24 cellular contexts compared by ENCODE assay signal in genomic region chr5:147898875-147899401, GRCh38. TPM values are rescaled to one million over a fixed set of nuclear protein-coding genes. Genes with fewer than 3 reads are reported as not detected.
DNase-seq lines count a peak whose midpoint lies in the region; ATAC-seq and TF ChIP-seq lines count a peak whose summit lies in the region.
"Had no signal": no experiment of that assay in that cellular context is flagged by ENCODE, and none has a peak within 500 bp of the region (broad histone marks: within the 10 kb centered on the region; RNA-seq: fewer than 3 reads in every experiment).

No MANE protein-coding gene starts in this region.

- peak overlapping the region; percentile 8 for H3K27ac Mint-ChIP-seq in MCF 10A (ENCODE audit: low read depth, unreplicated experiment)
- H3K27ac Mint-ChIP-seq in activated CD8-positive, alpha-beta memory T cell treated with anti-CD3 and anti-CD28 coated beads, Interleukin-2, amount 10 ng/mL, durations not matched to agents 7 days and 5 days, result no peak overlapping the region
- H3K27ac Mint-ChIP-seq: activated CD4-positive, alpha-beta memory T cell treated with anti-CD3 and anti-CD28 coated beads for 36 hours; nephron progenitor cell; type B pancreatic cell had no signal

- no peaks in the 10 kb centered on the region for H3K27me3 Mint-ChIP-seq in MCF 10A (ENCODE audit: insufficient read depth, unreplicated experiment)
- H3K27me3 Mint-ChIP-seq in activated CD8-positive, alpha-beta memory T cell treated with anti-CD3 and anti-CD28 coated beads, Interleukin-2, amount 10 ng/mL, durations not matched to agents 7 days and 5 days, result peaks cover 2% of the 10 kb centered on the region
- H3K27me3 Mint-ChIP-seq: activated CD4-positive, alpha-beta memory T cell treated with anti-CD3 and anti-CD28 coated beads for 36 hours; type B pancreatic cell had no signal

- CTCF ChIA-PET in MCF 10A (lab: Yijun Ruan, JAX), result interaction anchor here (1.2 to 4.1 kb wide), 5 partner anchors 10 to 41 kb away, joined by 3 to 32 read pairs (median 5); no protein-coding TSS in a partner anchor
- CTCF ChIA-PET in activated CD8-positive, alpha-beta memory T cell treated with anti-CD3 and anti-CD28 coated beads, Interleukin-2, amount 10 ng/mL, durations not matched to agents 7 days and 5 days (lab: Charles Lee), result no interaction called here

- no peaks in the 10 kb centered on the region for H3K9me3 Mint-ChIP-seq in MCF 10A (ENCODE audit: unreplicated experiment)
- H3K9me3 Mint-ChIP-seq in activated CD8-positive, alpha-beta memory T cell treated with anti-CD3 and anti-CD28 coated beads, Interleukin-2, amount 10 ng/mL, durations not matched to agents 7 days and 5 days (ENCODE audit: low read depth), result no peaks in the 10 kb centered on the region
- H3K9me3 Mint-ChIP-seq: activated CD4-positive, alpha-beta memory T cell treated with anti-CD3 and anti-CD28 coated beads for 36 hours; nephron progenitor cell; type B pancreatic cell had no signal

- BruUV-seq in MCF 10A (replicated peaks; lab: Mats Ljungman, UMichigan), result no TSS peak

- no peak for TF ChIP-seq POLR2A in breast epithelium (IDR thresholded peaks at IDR 0.05)
- TF ChIP-seq POLR2A in thyroid gland (IDR thresholded peaks at IDR 0.05), result no peak

- H3K9me3 ChIP-seq in breast epithelium (no peaks in the 10 kb centered on the region), thyroid gland (no peaks in the 10 kb centered on the region)
- H3K9me3 ChIP-seq: adrenal gland; BLaER1 treated with 17β-estradiol and CSF1 and Interleukin-3, amounts not matched to agents 10 nM and 100 nM; esophagus squamous epithelium; sigmoid colon had no signal

- H3K4me1 Mint-ChIP-seq in MCF 10A (ENCODE audit: insufficient read depth, unreplicated experiment), result peaks cover 28% of the 10 kb centered on the region
- no peaks in the 10 kb centered on the region for H3K4me1 Mint-ChIP-seq in activated CD8-positive, alpha-beta memory T cell treated with anti-CD3 and anti-CD28 coated beads, Interleukin-2, amount 10 ng/mL, durations not matched to agents 7 days and 5 days
- H3K4me1 Mint-ChIP-seq: nephron progenitor cell had no signal

- H3K4me3 Mint-ChIP-seq in MCF 10A (ENCODE audit: unreplicated experiment), result no peak overlapping the region
- no peak overlapping the region for H3K4me3 Mint-ChIP-seq in activated CD8-positive, alpha-beta memory T cell treated with anti-CD3 and anti-CD28 coated beads, Interleukin-2, amount 10 ng/mL, durations not matched to agents 7 days and 5 days
- H3K4me3 Mint-ChIP-seq: activated CD4-positive, alpha-beta memory T cell treated with anti-CD3 and anti-CD28 coated beads for 36 hours; nephron progenitor cell; type B pancreatic cell had no signal

- no peaks in the 10 kb centered on the region for H3K4me1 ChIP-seq in breast epithelium
- H3K4me1 ChIP-seq in thyroid gland, result peaks cover 7 to 22% of the 10 kb centered on the region in 2 donors
- H3K4me1 ChIP-seq: adrenal gland; BLaER1 treated with 17β-estradiol and CSF1 and Interleukin-3, amounts not matched to agents 10 nM and 100 nM had no signal

- DNase-seq in MCF 10A (ENCODE audit: unreplicated experiment) (peak; percentile 58), breast epithelium (ENCODE audit: low spot score in 2 of 2) (no peak), astrocyte of the hippocampus (ENCODE audit: low read depth, low spot score) (peak; percentile 57), kidney glomerular epithelial cell (lab: John Stamatoyannopoulos, UW) (peak; percentile 20), NAMALWA (ENCODE audit: low spot score) (no peak), thyroid gland (no peak)
- DNase-seq in activated CD8-positive, alpha-beta memory T cell treated with anti-CD3 and anti-CD28 coated beads, Interleukin-2, amount 10 ng/mL, durations not matched to agents 7 days and 5 days, result no peak
- no peak for DNase-seq in stimulated activated CD4-positive, alpha-beta T cell treated with anti-CD3 and anti-CD28 coated beads, Interleukin-4, amount 100 ng/mL, for 1 hour
- DNase-seq: activated CD4-positive, alpha-beta memory T cell treated with anti-CD3 and anti-CD28 coated beads for 36 hours; activated CD4-positive, CD25-positive, alpha-beta regulatory T cell; adrenal gland; esophagus squamous epithelium; midbrain; NCI-H69; nephron progenitor cell; posterior cingulate gyrus; sigmoid colon; stimulated activated CD4-positive, alpha-beta T cell treated with anti-CD3 and anti-CD28 coated beads, Interleukin-1b, Interleukin-23, amount 100 ng/mL, for 48 hours; stimulated activated naive CD4-positive, alpha-beta T cell treated with Interleukin-2 at 50 U/mL for 16 hours; T-helper 9 cell had no signal

- H3K36me3 ChIP-seq in breast epithelium (no peaks in the 10 kb centered on the region), thyroid gland (no peaks in the 10 kb centered on the region)
- H3K36me3 ChIP-seq: adrenal gland; BLaER1 treated with 17β-estradiol and CSF1 and Interleukin-3, amounts not matched to agents 10 nM and 100 nM; esophagus squamous epithelium; sigmoid colon had no signal

- no peak overlapping the region for H3K27ac ChIP-seq in breast epithelium
- H3K27ac ChIP-seq in thyroid gland, result no peak overlapping the region
- H3K27ac ChIP-seq: adrenal gland; BLaER1 treated with 17β-estradiol and CSF1 and Interleukin-3, amounts not matched to agents 10 nM and 100 nM; esophagus squamous epithelium; sigmoid colon had no signal

- intact Hi-C loops in MCF 10A (cut with micrococcal nuclease) (no loop called here), breast epithelium (cut with DNase I; ENCODE audit: low total_unique reads) (no loop called here), thyroid gland (cut with DNase I) (no loop called here)

- H3K27me3 ChIP-seq in breast epithelium (no peaks in the 10 kb centered on the region), thyroid gland (no peaks in the 10 kb centered on the region)
- H3K27me3 ChIP-seq: adrenal gland; BLaER1 treated with 17β-estradiol and CSF1 and Interleukin-3, amounts not matched to agents 10 nM and 100 nM; esophagus squamous epithelium; sigmoid colon had no signal

- H3K4me3 ChIP-seq in breast epithelium (no peak overlapping the region), thyroid gland (replicated peaks in 1 of 3) (no peak overlapping the region)
- H3K4me3 ChIP-seq: adrenal gland; BLaER1 treated with 17β-estradiol and CSF1 and Interleukin-3, amounts not matched to agents 10 nM and 100 nM; esophagus squamous epithelium; sigmoid colon had no signal

- no peak for ATAC-seq in activated CD8-positive, alpha-beta memory T cell treated with anti-CD3 and anti-CD28 coated beads, Interleukin-2, amount 10 ng/mL, durations not matched to agents 7 days and 5 days
- ATAC-seq: left lobe of liver had no signal

- H3K36me3 Mint-ChIP-seq in MCF 10A (ENCODE audit: insufficient read depth, unreplicated experiment), result peaks cover 6% of the 10 kb centered on the region
- no peaks in the 10 kb centered on the region for H3K36me3 Mint-ChIP-seq in activated CD8-positive, alpha-beta memory T cell treated with anti-CD3 and anti-CD28 coated beads, Interleukin-2, amount 10 ng/mL, durations not matched to agents 7 days and 5 days
- H3K36me3 Mint-ChIP-seq: activated CD4-positive, alpha-beta memory T cell treated with anti-CD3 and anti-CD28 coated beads for 36 hours; type B pancreatic cell had no signal

- POLR2A ChIA-PET in MCF 10A (lab: Yijun Ruan, JAX), result interaction anchor here (1.0 to 1.5 kb wide), 2 partner anchors 11 to 20 kb away, joined by 3 to 4 read pairs; no protein-coding TSS in a partner anchor

- TF ChIP-seq CTCF in MCF 10A (IDR thresholded peaks at IDR 0.05; ENCODE audit: unreplicated experiment), result no peak
- no peak for TF ChIP-seq CTCF in breast epithelium (IDR thresholded peaks at IDR 0.05)
- no peak for TF ChIP-seq CTCF in thyroid gland (IDR thresholded peaks at IDR 0.05)

- WGBS in thyroid gland, 2 donors, result 94 to 95% methylated on average over 3 of the region's 3 CpGs

RNA-seq across cellular contexts. Expression of gene C5orf46, which starts 7.4 kb away (rescaled TPM):
- total RNA-seq in MCF 10A (2022) (2.1 and 5.7 TPM in 2 replicates), breast epithelium (1 to 10 TPM in 2 of 3 donors, not detected in 1; 5.2 to 9.4 TPM), thyroid gland (not detected)
- total RNA-seq in activated CD8-positive, alpha-beta memory T cell treated with anti-CD3 and anti-CD28 coated beads, Interleukin-2, amount 10 ng/mL, durations not matched to agents 7 days and 5 days, result not detected
- total RNA-seq: activated CD4-positive, alpha-beta memory T cell treated with anti-CD3 and anti-CD28 coated beads for 36 hours; adrenal gland; esophagus squamous epithelium; glomerular endothelial cell; left lobe of liver; sigmoid colon had no signal

RNA-seq across cellular contexts. Expression of gene SCGB3A2, which starts 20.4 kb away (rescaled TPM):
- total RNA-seq in MCF 10A (2022), result not detected in 2 replicates
- total RNA-seq in breast epithelium, result not detected
- not detected for total RNA-seq in activated CD8-positive, alpha-beta memory T cell treated with anti-CD3 and anti-CD28 coated beads, Interleukin-2, amount 10 ng/mL, durations not matched to agents 7 days and 5 days
- not detected for total RNA-seq in thyroid gland
- total RNA-seq: activated CD4-positive, alpha-beta memory T cell treated with anti-CD3 and anti-CD28 coated beads for 36 hours; esophagus squamous epithelium; glomerular endothelial cell; left lobe of liver; sigmoid colon had no signal

Comparison
In these comparisons a context has a peak if more than half of its experiments do, and no peak if none do; other contexts are left out.
1. DNase-seq: peak in MCF 10A (single experiment), astrocyte of the hippocampus (single experiment) and kidney glomerular epithelial cell (single experiment); none in breast epithelium (0 of 2), activated CD8-positive, alpha-beta memory T cell treated with anti-CD3 and anti-CD28 coated beads, Interleukin-2, amount 10 ng/mL, durations not matched to agents 7 days and 5 days (single experiment), NAMALWA (single experiment), thyroid gland (0 of 2) and stimulated activated CD4-positive, alpha-beta T cell treated with anti-CD3 and anti-CD28 coated beads, Interleukin-4, amount 100 ng/mL, for 1 hour (single experiment).